ENCODE assay signal across 22 cellular contexts in the genomic region with DNA sequence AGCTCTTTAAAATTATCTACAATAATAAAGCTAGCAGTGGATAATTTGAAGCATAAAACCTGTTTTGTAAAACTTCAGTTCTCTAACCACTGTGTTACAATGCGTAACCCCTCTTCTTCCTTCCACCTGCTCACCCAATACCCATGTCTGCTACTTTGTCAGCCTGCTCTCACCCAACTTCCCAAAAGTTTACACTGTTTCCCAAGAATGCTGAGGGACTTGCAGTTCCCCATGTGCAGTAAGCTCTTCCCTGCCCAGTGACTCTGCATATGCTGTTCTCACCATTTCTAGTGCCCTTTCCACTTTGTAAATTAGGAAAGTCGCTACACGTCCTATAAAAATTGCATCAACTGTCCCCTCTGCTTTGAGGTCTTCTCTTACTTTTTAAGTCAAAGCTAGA.
DNase-seq lines count a peak whose midpoint lies in the region; ATAC-seq, FAIRE-seq and TF ChIP-seq lines count a peak whose summit lies in the region.
"Had no signal": no experiment of that assay in that cellular context is flagged by ENCODE, and none has a peak within 500 bp of the region (broad histone marks: within the 10 kb centered on the region; RNA-seq: fewer than 3 reads in every experiment).

No MANE protein-coding gene starts in this region.

- no peaks in the 10 kb centered on the region for H3K9me3 ChIP-seq in upper lobe of right lung
- H3K9me3 ChIP-seq: A549; BLaER1 treated with 17β-estradiol and CSF1 and Interleukin-3, amounts not matched to agents 10 nM and 100 nM; Caco-2 had no signal

- peak; percentile 9 for FAIRE-seq in islet of Langerhans (lab: Jason Lieb, UNC)
- FAIRE-seq: A549, D721Med, G401.6, GM12891, GM19239 had no signal

- H3K4me3 ChIP-seq in upper lobe of right lung: no peak overlapping the region
- H3K4me3 ChIP-seq: A549; BLaER1 treated with 17β-estradiol and CSF1 and Interleukin-3, amounts not matched to agents 10 nM and 100 nM had no signal

- intact Hi-C loops in upper lobe of right lung (cut with DNase I): no loop called here
- intact Hi-C loops in activated CD4-positive, alpha-beta memory T cell treated with anti-CD3 and anti-CD28 coated beads for 36 hours (cut with micrococcal nuclease): no loop called here

- no peak overlapping the region for H3K4me3 Mint-ChIP-seq in activated CD4-positive, alpha-beta memory T cell treated with anti-CD3 and anti-CD28 coated beads for 36 hours
- H3K4me3 Mint-ChIP-seq: B cell; CD4-positive, alpha-beta T cell; CD8-positive, alpha-beta T cell had no signal

- H3K27me3 ChIP-seq in upper lobe of right lung: peaks cover 6% of the 10 kb centered on the region
- H3K27me3 ChIP-seq: BLaER1 treated with 17β-estradiol and CSF1 and Interleukin-3, amounts not matched to agents 10 nM and 100 nM had no signal

- TF ChIP-seq CTCF in upper lobe of right lung (IDR thresholded peaks at IDR 0.05): no peak

- H3K27ac Mint-ChIP-seq in activated CD4-positive, alpha-beta memory T cell treated with anti-CD3 and anti-CD28 coated beads for 36 hours: no peak overlapping the region
- H3K27ac Mint-ChIP-seq: B cell; CD4-positive, alpha-beta T cell; CD8-positive, alpha-beta T cell had no signal

- peak; percentile 78 for ATAC-seq in upper lobe of right lung
- ATAC-seq: A549; CD8-positive, alpha-beta T cell had no signal

- H3K4me1 Mint-ChIP-seq in activated CD4-positive, alpha-beta memory T cell treated with anti-CD3 and anti-CD28 coated beads for 36 hours (ENCODE audit: low read depth): no peaks in the 10 kb centered on the region
- H3K4me1 Mint-ChIP-seq: B cell had no signal

- CTCF ChIA-PET in activated CD4-positive, alpha-beta memory T cell treated with anti-CD3 and anti-CD28 coated beads for 36 hours (lab: Charles Lee): no interaction called here

- H3K27ac ChIP-seq in upper lobe of right lung: no peak overlapping the region
- H3K27ac ChIP-seq: 22Rv1; A549; BLaER1 treated with 17β-estradiol and CSF1 and Interleukin-3, amounts not matched to agents 10 nM and 100 nM; C4-2B had no signal

- POLR2A ChIA-PET in activated CD4-positive, alpha-beta memory T cell treated with anti-CD3 and anti-CD28 coated beads for 36 hours (lab: Charles Lee): no interaction called here

- H3K36me3 ChIP-seq in upper lobe of right lung: no peaks in the 10 kb centered on the region
- H3K36me3 ChIP-seq: BLaER1 treated with 17β-estradiol and CSF1 and Interleukin-3, amounts not matched to agents 10 nM and 100 nM had no signal

- H3K9me3 Mint-ChIP-seq in activated CD4-positive, alpha-beta memory T cell treated with anti-CD3 and anti-CD28 coated beads for 36 hours: no peaks in the 10 kb centered on the region
- H3K9me3 Mint-ChIP-seq: CD4-positive, alpha-beta T cell; CD8-positive, alpha-beta T cell had no signal

- no peaks in the 10 kb centered on the region for H3K36me3 Mint-ChIP-seq in activated CD4-positive, alpha-beta memory T cell treated with anti-CD3 and anti-CD28 coated beads for 36 hours
- H3K36me3 Mint-ChIP-seq: CD8-positive, alpha-beta T cell had no signal

- H3K27me3 Mint-ChIP-seq in activated CD4-positive, alpha-beta memory T cell treated with anti-CD3 and anti-CD28 coated beads for 36 hours: no peaks in the 10 kb centered on the region
- H3K27me3 Mint-ChIP-seq: B cell; CD4-positive, alpha-beta T cell had no signal

- DNase-seq in SKM-1 treated with dmso at 0.1 percent for 144 hours (lab: John Stamatoyannopoulos, UW; ENCODE audit: unreplicated experiment) (peak; percentile 15), SKM-1 (lab: John Stamatoyannopoulos, UW; ENCODE audit: unreplicated experiment) (no peak), upper lobe of right lung (no peak), NCI-H524 treated with DMSO at 0.1 percent for 48 hours (lab: John Stamatoyannopoulos, UW) (no peak)
- no peak for DNase-seq in activated CD4-positive, alpha-beta memory T cell treated with anti-CD3 and anti-CD28 coated beads for 36 hours
- DNase-seq: AML-193; Caco-2; Calu3; CD4-positive, alpha-beta T cell; CD8-positive, alpha-beta T cell; DMS79 treated with DMSO at 0.1 percent for 48 hours; GF-D8 had no signal

- H3K4me1 ChIP-seq in upper lobe of right lung: peaks cover 3% of the 10 kb centered on the region
- H3K4me1 ChIP-seq: A549, Caco-2 had no signal
